ENCODE assay signal across 8 cellular contexts in genomic region chr6:132937466-132937906, GRCh38.
A peak's percentile ranks its signal among the peaks of the same experiment; 100 is the strongest.
DNase-seq lines count a peak whose midpoint lies in the region; FAIRE-seq and TF ChIP-seq lines count a peak whose summit lies in the region.

No MANE protein-coding gene starts in this region.

- no peak for FAIRE-seq in D721Med (lab: Jason Lieb, UNC)

- peaks cover 45% of the 10 kb centered on the region for H3K4me1 Mint-ChIP-seq in mesothelial cell of epicardium
- H3K4me1 Mint-ChIP-seq in activated T-helper 2 cell treated with anti-CD3 and anti-CD28 coated beads, Interferon-gamma antibody, Interleukin-2, Interleukin-4, amounts not matched to agents 10 μg/mL and 5 μg/mL and 100 μg/mL, durations not matched to agents 14 hours and 24 hours and 36 hours (ENCODE audit: low read depth), result no peaks in the 10 kb centered on the region

- no peaks in the 10 kb centered on the region for H3K27me3 Mint-ChIP-seq in mesothelial cell of epicardium (ENCODE audit: low read depth)
- H3K27me3 Mint-ChIP-seq in activated T-helper 2 cell treated with anti-CD3 and anti-CD28 coated beads, Interferon-gamma antibody, Interleukin-2, Interleukin-4, amounts not matched to agents 10 μg/mL and 5 μg/mL and 100 μg/mL, durations not matched to agents 14 hours and 24 hours and 36 hours (ENCODE audit: low read depth), result peaks cover 19% of the 10 kb centered on the region

- H3K4me3 ChIP-seq in HL-60 (replicated peaks; ENCODE audit: insufficient read depth, low read length), result no peak overlapping the region

- H3K4me3 Mint-ChIP-seq in mesothelial cell of epicardium, result peak overlapping the region; percentile 18
- H3K4me3 Mint-ChIP-seq in activated T-helper 2 cell treated with anti-CD3 and anti-CD28 coated beads, Interferon-gamma antibody, Interleukin-2, Interleukin-4, amounts not matched to agents 10 μg/mL and 5 μg/mL and 100 μg/mL, durations not matched to agents 14 hours and 24 hours and 36 hours (ENCODE audit: low read depth), result no peak overlapping the region

- H3K27me3 ChIP-seq in HL-60 (ENCODE audit: insufficient read depth, poor library complexity, severe bottlenecking), result no peaks in the 10 kb centered on the region

- peaks cover 10% of the 10 kb centered on the region for H3K36me3 Mint-ChIP-seq in mesothelial cell of epicardium
- H3K36me3 Mint-ChIP-seq in activated T-helper 2 cell treated with anti-CD3 and anti-CD28 coated beads, Interferon-gamma antibody, Interleukin-2, Interleukin-4, amounts not matched to agents 10 μg/mL and 5 μg/mL and 100 μg/mL, durations not matched to agents 14 hours and 24 hours and 36 hours (ENCODE audit: low read depth), result no peaks in the 10 kb centered on the region

- no peak for DNase-seq in D721Med (ENCODE audit: insufficient read length, low spot score)
- DNase-seq in HL-60 (ENCODE audit: low read depth in 1 of 2, low spot score in 1 of 2), result peak in 1 of 2 experiments; percentile 14
- peak; percentile 5 for DNase-seq in NCI-H82 treated with DMSO at 0.1 percent for 48 hours (lab: John Stamatoyannopoulos, UW; ENCODE audit: unreplicated experiment)
- peak; percentile 57 for DNase-seq in cerebellar cortex (ENCODE audit: low spot score)
- peak; percentile 33 to 71 for DNase-seq in mesothelial cell of epicardium (ENCODE audit: low spot score in 2 of 2, unreplicated experiment in 2 of 2)
- DNase-seq in 8988T, result no peak
- DNase-seq in activated T-helper 2 cell treated with anti-CD3 and anti-CD28 coated beads, Interferon-gamma antibody, Interleukin-2, Interleukin-4, amounts not matched to agents 10 μg/mL and 5 μg/mL and 100 μg/mL, durations not matched to agents 14 hours and 24 hours and 36 hours (ENCODE audit: low spot score), result no peak
- DNase-seq in GM19240 (ENCODE audit: insufficient read length, low spot score), result no peak

- no peak overlapping the region for H3K27ac ChIP-seq in HL-60 (replicated peaks)

- peak overlapping the region; percentile 91 for H3K27ac Mint-ChIP-seq in mesothelial cell of epicardium
- no peak overlapping the region for H3K27ac Mint-ChIP-seq in activated T-helper 2 cell treated with anti-CD3 and anti-CD28 coated beads, Interferon-gamma antibody, Interleukin-2, Interleukin-4, amounts not matched to agents 10 μg/mL and 5 μg/mL and 100 μg/mL, durations not matched to agents 14 hours and 24 hours and 36 hours

- TF ChIP-seq CTCF in D721Med (IDR thresholded peaks at IDR 0.05; ENCODE audit: insufficient read depth, missing control alignments) (peak; percentile 63), HL-60 (IDR thresholded peaks at IDR 0.05; ENCODE audit: insufficient read depth, low read length) (peak; percentile 21), mesothelial cell of epicardium (IDR thresholded peaks at IDR 0.05; ENCODE audit: unreplicated experiment) (peak; percentile 59)

- peaks cover 19% of the 10 kb centered on the region for H3K9me3 Mint-ChIP-seq in mesothelial cell of epicardium
- H3K9me3 Mint-ChIP-seq in activated T-helper 2 cell treated with anti-CD3 and anti-CD28 coated beads, Interferon-gamma antibody, Interleukin-2, Interleukin-4, amounts not matched to agents 10 μg/mL and 5 μg/mL and 100 μg/mL, durations not matched to agents 14 hours and 24 hours and 36 hours, result no peaks in the 10 kb centered on the region

- intact Hi-C loops in activated T-helper 2 cell treated with anti-CD3 and anti-CD28 coated beads, Interferon-gamma antibody, Interleukin-2, Interleukin-4, amounts not matched to agents 10 μg/mL and 5 μg/mL and 100 μg/mL, durations not matched to agents 14 hours and 24 hours and 36 hours (cut with micrococcal nuclease), result no loop called here

Comparison
In these comparisons a context has a peak if more than half of its experiments do, and no peak if none do; other contexts are left out.
1. DNase-seq: peak in NCI-H82 treated with DMSO at 0.1 percent for 48 hours (single experiment), cerebellar cortex (single experiment) and mesothelial cell of epicardium (2 of 2); none in D721Med (single experiment), 8988T (single experiment), activated T-helper 2 cell treated with anti-CD3 and anti-CD28 coated beads, Interferon-gamma antibody, Interleukin-2, Interleukin-4, amounts not matched to agents 10 μg/mL and 5 μg/mL and 100 μg/mL, durations not matched to agents 14 hours and 24 hours and 36 hours (single experiment) and GM19240 (single experiment).
2. Peak in every context shown above with its lines, with median percentiles within 50 percentile points of each other: CTCF ChIP-seq.